ENCODE assay signal across 24 cellular contexts in genomic region chr3:181358060-181358459, GRCh38.
"Had no signal": no experiment of that assay in that cellular context is flagged by ENCODE, and none has a peak within 500 bp of the region (broad histone marks: within the 10 kb centered on the region; RNA-seq: fewer than 3 reads in every experiment).

No MANE protein-coding gene starts in this region.

- ATAC-seq: activated CD4-positive, CD25-positive, alpha-beta regulatory T cell treated with anti-CD3 and anti-CD28 coated beads, Interleukin-2, amount 50 U/mL, for 24 hours; activated naive CD8-positive, alpha-beta T cell treated with anti-CD3 and anti-CD28 coated beads, Interleukin-2, amount 50 U/mL, for 24 hours; effector memory CD8-positive, alpha-beta T cell; gastrocnemius medialis; right lobe of liver had no signal

- FAIRE-seq: endothelial cell of umbilical vein, islet of Langerhans had no signal

- H3K4me1 ChIP-seq: colonic mucosa, esophagus muscularis mucosa, parathyroid adenoma, right lobe of liver, tibial artery had no signal

- DNase-seq: activated CD4-positive, alpha-beta memory T cell treated with anti-CD3 and anti-CD28 coated beads, Interleukin-2, amount 10 ng/mL, durations not matched to agents 7 days and 5 days; activated CD4-positive, alpha-beta T cell treated with anti-CD3 and anti-CD28 coated beads, Interleukin-2, amount 10 ng/mL, durations not matched to agents 24 days and 14 days; activated gamma-delta T cell; activated naive CD4-positive, alpha-beta T cell treated with anti-CD3 and anti-CD28 coated beads, Interleukin-2, amount 50 U/mL, for 16 hours; activated naive CD8-positive, alpha-beta T cell treated with anti-CD3 and anti-CD28 coated beads, Interleukin-2, amount 50 U/mL, for 24 hours; activated T-cell treated with anti-CD3 and anti-CD28 coated beads, Interleukin-2, amount 50 U/mL, for 72 hours; anterior cingulate cortex; colonic mucosa; dorsolateral prefrontal cortex; effector memory CD8-positive, alpha-beta T cell; gastrocnemius medialis; naive B cell; nucleus accumbens; right lobe of liver; stimulated activated CD4-positive, alpha-beta T cell treated with anti-CD3 and anti-CD28 coated beads, Interleukin-1b, Interleukin-23, amount 100 ng/mL, for 48 hours; substantia nigra; tibial artery had no signal

- H3K36me3 ChIP-seq: colonic mucosa, esophagus muscularis mucosa, gastrocnemius medialis, right lobe of liver, tibial artery had no signal

- H3K27ac ChIP-seq: colonic mucosa, esophagus muscularis mucosa, gastrocnemius medialis, parathyroid adenoma, right lobe of liver, skin epidermis, tibial artery, VCaP had no signal

- H3K27me3 ChIP-seq: colonic mucosa, dorsolateral prefrontal cortex, esophagus muscularis mucosa, gastrocnemius medialis, right lobe of liver, tibial artery had no signal

- H3K9me3 ChIP-seq: colonic mucosa, esophagus muscularis mucosa, gastrocnemius medialis, right lobe of liver, tibial artery had no signal

- H3K4me3 ChIP-seq: colonic mucosa, esophagus muscularis mucosa, gastrocnemius medialis, right lobe of liver, skin epidermis, tibial artery had no signal
